Comparison of ENCODE assay signal across 22 cellular contexts in the genomic region with DNA sequence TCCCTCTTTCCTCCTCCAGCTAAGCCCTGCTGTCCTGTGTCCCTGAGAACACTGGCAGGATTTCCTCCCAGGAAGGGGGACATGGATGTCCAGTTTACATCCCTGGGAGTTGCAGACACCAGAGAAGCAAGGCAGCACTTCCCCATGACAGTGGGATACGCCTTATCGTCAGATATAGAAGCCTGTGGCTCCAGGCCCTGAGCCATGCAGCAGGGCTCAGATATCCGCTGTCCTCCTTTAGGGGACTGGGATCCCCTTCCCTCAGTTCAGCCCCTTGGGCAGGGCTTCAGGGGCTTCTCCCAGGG.
"Had no signal": no experiment of that assay in that cellular context is flagged by ENCODE, and none has a peak within 500 bp of the region (broad histone marks: within the 10 kb centered on the region; RNA-seq: fewer than 3 reads in every experiment).

No MANE protein-coding gene starts in this region.

- H3K9me3 ChIP-seq: adrenal gland, breast epithelium, gastroesophageal sphincter, mucosa of descending colon, thyroid gland had no signal

- H3K4me3 Mint-ChIP-seq: activated naive CD8-positive, alpha-beta T cell; activated T-helper 17 cell treated with anti-CD3 and anti-CD28 coated beads, Interleukin-2, amount 50 U/mL, for 72 hours; central memory CD8-positive, alpha-beta T cell; endodermal cell had no signal

- H3K36me3 Mint-ChIP-seq: activated naive CD8-positive, alpha-beta T cell; naive B cell had no signal

- H3K36me3 ChIP-seq: adrenal gland, breast epithelium, gastroesophageal sphincter, thyroid gland had no signal

- H3K4me3 ChIP-seq: adrenal gland, breast epithelium, coronary artery, gastroesophageal sphincter, mucosa of descending colon, thyroid gland had no signal

- H3K9me3 Mint-ChIP-seq: activated T-helper 17 cell treated with anti-CD3 and anti-CD28 coated beads, Interleukin-2, amount 50 U/mL, for 72 hours; central memory CD8-positive, alpha-beta T cell; endodermal cell; neural crest cell had no signal

- H3K27me3 Mint-ChIP-seq: naive B cell had no signal

- H3K27ac ChIP-seq: coronary artery, epithelial cell of prostate, gastroesophageal sphincter had no signal

- H3K27ac Mint-ChIP-seq: activated naive CD8-positive, alpha-beta T cell; activated T-helper 17 cell treated with anti-CD3 and anti-CD28 coated beads, Interleukin-2, amount 50 U/mL, for 72 hours; endodermal cell; naive B cell; progenitor cell of endocrine pancreas had no signal

- DNase-seq: activated CD4-positive, alpha-beta T cell treated with anti-CD3 and anti-CD28 coated beads for 1 hour; activated T-cell treated with anti-CD3 and anti-CD28 coated beads, Interleukin-2, amount 50 U/mL, for 1 hour; adrenal gland; endodermal cell; mesendoderm; mucosa of descending colon; naive B cell; retina; stimulated activated CD4-positive, alpha-beta T cell treated with anti-CD3 and anti-CD28 coated beads, Interleukin-4, amount 100 ng/mL, for 24 hours; stimulated activated naive CD4-positive, alpha-beta T cell treated with Interleukin-2 at 50 U/mL for 16 hours; T-helper 1 cell; T-helper 9 cell had no signal

- ATAC-seq: activated T-helper 17 cell treated with anti-CD3 and anti-CD28 coated beads, Interleukin-2, amount 50 U/mL, for 72 hours; gastroesophageal sphincter; mucosa of descending colon had no signal

- H3K27me3 ChIP-seq: adrenal gland, breast epithelium, thyroid gland had no signal

- H3K4me1 Mint-ChIP-seq: activated T-helper 17 cell treated with anti-CD3 and anti-CD28 coated beads, Interleukin-2, amount 50 U/mL, for 72 hours; central memory CD8-positive, alpha-beta T cell had no signal
